In genomic region chr20:62202083-62202395, GRCh38 we compare ENCODE assay signal across 19 cellular contexts. TPM values are rescaled to one million over a fixed set of nuclear protein-coding genes. Genes with fewer than 3 reads are reported as not detected.
A peak's percentile ranks its signal among the peaks of the same experiment; 100 is the strongest.
DNase-seq lines count a peak whose midpoint lies in the region; ATAC-seq, FAIRE-seq and TF ChIP-seq lines count a peak whose summit lies in the region.
"Had no signal": no experiment of that assay in that cellular context is flagged by ENCODE, and none has a peak within 500 bp of the region (broad histone marks: within the 10 kb centered on the region; RNA-seq: fewer than 3 reads in every experiment).

No MANE protein-coding gene starts in this region.

- H3K4me1 ChIP-seq in left ventricle myocardium inferior, result no peaks in the 10 kb centered on the region
- no peaks in the 10 kb centered on the region for H3K4me1 ChIP-seq in CD8-positive, alpha-beta T cell (ENCODE audit: insufficient read depth, low read length)
- H3K4me1 ChIP-seq: thyroid gland had no signal

- no peaks in the 10 kb centered on the region for H3K4me1 Mint-ChIP-seq in CD8-positive, alpha-beta T cell (ENCODE audit: low read depth)
- H3K4me1 Mint-ChIP-seq: activated naive CD8-positive, alpha-beta T cell treated with anti-CD3 and anti-CD28 coated beads for 36 hours; endodermal cell had no signal

- H3K27ac ChIP-seq in left ventricle myocardium inferior (replicated peaks), result no peak overlapping the region
- no peak overlapping the region for H3K27ac ChIP-seq in CD8-positive, alpha-beta T cell (ENCODE audit: low read depth, low read length)
- H3K27ac ChIP-seq: KMS-11, thyroid gland had no signal

- H3K4me3 Mint-ChIP-seq in CD8-positive, alpha-beta T cell, result no peak overlapping the region
- H3K4me3 Mint-ChIP-seq: activated naive CD8-positive, alpha-beta T cell treated with anti-CD3 and anti-CD28 coated beads for 36 hours; endodermal cell had no signal

- peaks cover 64% of the 10 kb centered on the region for H3K36me3 ChIP-seq in left ventricle myocardium inferior
- peaks cover 28% of the 10 kb centered on the region for H3K36me3 ChIP-seq in CD8-positive, alpha-beta T cell (ENCODE audit: insufficient read depth, low read length)

- POLR2A ChIA-PET in CD8-positive, alpha-beta T cell (lab: Charles Lee), result no interaction called here

- intact Hi-C loops in left cardiac atrium (cut with DNase I), result no loop called here
- intact Hi-C loops in left ventricle myocardium inferior (cut with micrococcal nuclease), result no loop called here
- intact Hi-C loops in CD8-positive, alpha-beta T cell (cut with DNase I, micrococcal nuclease), result no loop called here

- peaks cover 57% of the 10 kb centered on the region for H3K36me3 Mint-ChIP-seq in CD8-positive, alpha-beta T cell

- no peaks in the 10 kb centered on the region for H3K27me3 Mint-ChIP-seq in CD8-positive, alpha-beta T cell (ENCODE audit: low read depth)
- H3K27me3 Mint-ChIP-seq: activated naive CD8-positive, alpha-beta T cell treated with anti-CD3 and anti-CD28 coated beads for 36 hours had no signal

- no peak for TF ChIP-seq CTCF in left ventricle myocardium inferior (IDR thresholded peaks at IDR 0.05; ENCODE audit: borderline replicate concordance)
- no peak for TF ChIP-seq CTCF in CD8-positive, alpha-beta T cell (IDR thresholded peaks at IDR 0.05)

- H3K9me3 ChIP-seq in left ventricle myocardium inferior (replicated peaks), result no peaks in the 10 kb centered on the region
- no peaks in the 10 kb centered on the region for H3K9me3 ChIP-seq in CD8-positive, alpha-beta T cell (ENCODE audit: low read length)
- H3K9me3 ChIP-seq: thyroid gland had no signal

- H3K27ac Mint-ChIP-seq in CD8-positive, alpha-beta T cell, result no peak overlapping the region
- H3K27ac Mint-ChIP-seq: activated naive CD8-positive, alpha-beta T cell treated with anti-CD3 and anti-CD28 coated beads for 36 hours; endodermal cell had no signal

- CTCF ChIA-PET in CD8-positive, alpha-beta T cell (lab: Charles Lee), result interaction anchor here (0.7 kb wide), 1 partner anchor 46 kb away, joined by 4 read pairs; no protein-coding TSS in a partner anchor

- DNase-seq in left cardiac atrium (peak; percentile 5), left ventricle myocardium inferior (no peak), HTR-8/SVneo (ENCODE audit: insufficient read length, low spot score) (peak; percentile 91), NCI-H524 treated with DMSO at 0.1 percent for 48 hours (lab: John Stamatoyannopoulos, UW) (no peak), NCI-H774 (lab: John Stamatoyannopoulos, UW) (no peak), NCI-H82 treated with DMSO at 0.1 percent for 48 hours (lab: John Stamatoyannopoulos, UW; ENCODE audit: unreplicated experiment) (no peak)
- no peak for DNase-seq in CD8-positive, alpha-beta T cell
- DNase-seq: activated naive CD8-positive, alpha-beta T cell treated with anti-CD3 and anti-CD28 coated beads for 36 hours; central memory CD4-positive, alpha-beta T cell; COR-L47; endodermal cell; mesendoderm; NCI-H526 treated with DMSO at 0.1 percent for 48 hours; stimulated activated CD4-positive, alpha-beta T cell treated with anti-CD3 and anti-CD28 coated beads, Interleukin-2, amount 100 ng/mL, for 24 hours; thyroid gland had no signal

- ATAC-seq in left cardiac atrium (no peak), esophagus mucosa (peak; percentile 16)
- ATAC-seq in CD8-positive, alpha-beta T cell, result no peak

- H3K9me3 Mint-ChIP-seq in CD8-positive, alpha-beta T cell, result no peaks in the 10 kb centered on the region
- H3K9me3 Mint-ChIP-seq: activated naive CD8-positive, alpha-beta T cell treated with anti-CD3 and anti-CD28 coated beads for 36 hours; endodermal cell had no signal

- H3K4me3 ChIP-seq in left ventricle myocardium inferior, result no peak overlapping the region
- no peak overlapping the region for H3K4me3 ChIP-seq in CD8-positive, alpha-beta T cell (ENCODE audit: low read depth, low read length)
- H3K4me3 ChIP-seq: thyroid gland had no signal

- H3K27me3 ChIP-seq in left ventricle myocardium inferior (ENCODE audit: low read depth), result no peaks in the 10 kb centered on the region
- H3K27me3 ChIP-seq in CD8-positive, alpha-beta T cell (ENCODE audit: insufficient read depth, low read length), result no peaks in the 10 kb centered on the region
- H3K27me3 ChIP-seq: thyroid gland had no signal

- peak; percentile 76 for FAIRE-seq in HTR-8/SVneo (lab: Jason Lieb, UNC)
- FAIRE-seq: H1 had no signal

RNA-seq across cellular contexts. Expression of gene HRH3, which starts 18.0 kb away (rescaled TPM):
- total RNA-seq in left cardiac atrium (not detected), left ventricle myocardium inferior (not detected), esophagus mucosa (not detected)
- not detected for total RNA-seq in CD8-positive, alpha-beta T cell
- total RNA-seq: activated naive CD8-positive, alpha-beta T cell treated with anti-CD3 and anti-CD28 coated beads for 36 hours; T-helper 2 cell treated with Interferon-gamma antibody and Interleukin-4, amounts not matched to agents 100 ng/mL and 5 ng/mL, for 36 hours; thyroid gland had no signal

RNA-seq across cellular contexts. Expression of gene MTG2, which starts 19.2 kb away (rescaled TPM):
- total RNA-seq in left cardiac atrium, result 10 to 100 TPM; 19.1 to 28.9 TPM
- total RNA-seq in left ventricle myocardium inferior, result 25.9 TPM
- total RNA-seq in esophagus mucosa, result 20.2 TPM
- 1 to 10 TPM; 7.7 to 8.8 TPM for total RNA-seq in CD8-positive, alpha-beta T cell

RNA-seq across cellular contexts. Expression of gene OSBPL2, which starts 36.3 kb away (rescaled TPM):
- total RNA-seq in left cardiac atrium, result 10 to 100 TPM; 40.1 to 41.2 TPM
- total RNA-seq in left ventricle myocardium inferior, result 55.3 TPM
- 58.5 TPM for total RNA-seq in esophagus mucosa
- total RNA-seq in CD8-positive, alpha-beta T cell, result 10 to 100 TPM; 63.6 to 64.2 TPM

RNA-seq across cellular contexts. Expression of gene SS18L1, which starts 58.5 kb away (rescaled TPM):
- total RNA-seq in left cardiac atrium (1 to 10 TPM; 7.6 to 7.7 TPM), left ventricle myocardium inferior (9.0 TPM), esophagus mucosa (6.9 TPM)
- total RNA-seq in CD8-positive, alpha-beta T cell, result 10 to 100 TPM; 12.6 to 12.9 TPM

RNA-seq across cellular contexts. Expression of gene PSMA7, which starts 58.8 kb away (rescaled TPM):
- total RNA-seq in left cardiac atrium, result 100 to 1,000 TPM; 174 to 210 TPM
- 233 TPM for total RNA-seq in left ventricle myocardium inferior
- total RNA-seq in esophagus mucosa, result 177 TPM
- total RNA-seq in CD8-positive, alpha-beta T cell, result 100 to 1,000 TPM; 170 to 179 TPM

Comparison
In these comparisons a context has a peak if more than half of its experiments do, and no peak if none do; other contexts are left out.
1. DNase-seq: peak in left cardiac atrium (single experiment) and HTR-8/SVneo (single experiment); none in left ventricle myocardium inferior (single experiment), CD8-positive, alpha-beta T cell (0 of 7), NCI-H524 treated with DMSO at 0.1 percent for 48 hours (single experiment), NCI-H774 (single experiment) and NCI-H82 treated with DMSO at 0.1 percent for 48 hours (single experiment).